Comparison of ENCODE assay signal across 8 cellular contexts in genomic region chr10:93269281-93269680, GRCh38.
"Had no signal": no experiment of that assay in that cellular context is flagged by ENCODE, and none has a peak within 500 bp of the region (broad histone marks: within the 10 kb centered on the region; RNA-seq: fewer than 3 reads in every experiment).

No MANE protein-coding gene starts in this region.

- H3K4me3 Mint-ChIP-seq: GM23338 had no signal

- H3K27ac Mint-ChIP-seq: GM23338 had no signal

- H3K4me3 ChIP-seq: GM23338, HAP-1, K562 had no signal

- H3K36me3 ChIP-seq: HAP-1 had no signal

- FAIRE-seq: HTR-8/SVneo, K562 had no signal

- ATAC-seq: GM23338, HCT116, K562 had no signal

- DNase-seq: H7, IMR-90, KG1 had no signal
